In the genomic region with DNA sequence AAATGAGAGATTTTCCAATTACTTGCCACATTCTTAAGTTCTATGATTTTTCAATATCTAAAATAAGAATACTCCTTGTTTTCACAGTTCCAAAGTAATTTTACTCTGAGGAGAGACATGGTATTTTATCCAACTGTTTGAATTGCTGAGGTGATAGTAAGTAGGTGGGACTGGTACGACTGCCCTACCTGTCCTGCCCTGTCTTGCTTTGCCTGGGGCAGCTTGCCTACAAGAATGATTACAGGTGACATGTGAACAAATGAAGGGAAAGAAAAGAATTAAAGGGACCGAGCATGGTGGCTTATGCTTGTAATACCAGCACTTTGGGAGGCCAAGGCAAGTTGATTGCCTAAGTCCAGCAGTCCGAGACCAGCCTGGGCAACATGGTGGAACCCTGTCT, we compare ENCODE assay signal across 21 cellular contexts. TPM values are rescaled to one million over a fixed set of nuclear protein-coding genes. Genes with fewer than 3 reads are reported as not detected.
DNase-seq lines count a peak whose midpoint lies in the region; ATAC-seq and TF ChIP-seq lines count a peak whose summit lies in the region.
"Had no signal": no experiment of that assay in that cellular context is flagged by ENCODE, and none has a peak within 500 bp of the region (broad histone marks: within the 10 kb centered on the region; RNA-seq: fewer than 3 reads in every experiment).

No MANE protein-coding gene starts in this region.

- BruUV-seq in mammary epithelial cell (replicated peaks; lab: Mats Ljungman, UMichigan): no TSS peak
- no TSS peak for BruUV-seq in MCF 10A (replicated peaks; lab: Mats Ljungman, UMichigan)

- H3K27me3 Mint-ChIP-seq in MCF 10A (ENCODE audit: insufficient read depth, unreplicated experiment): no peaks in the 10 kb centered on the region
- H3K27me3 Mint-ChIP-seq: CD4-positive, alpha-beta T cell had no signal

- H3K4me1 ChIP-seq in mammary epithelial cell (ENCODE audit: insufficient read depth, low read length): peaks cover 5% of the 10 kb centered on the region
- H3K4me1 ChIP-seq in esophagus muscularis mucosa: peaks cover 0 to 18% (median 14%) of the 10 kb centered on the region in 4 donors
- no peaks in the 10 kb centered on the region for H3K4me1 ChIP-seq in trophoblast cell (ENCODE audit: control insufficient read depth in 1 of 2, insufficient read depth in 2 of 2, low read length in 2 of 2)
- H3K4me1 ChIP-seq in mucosa of descending colon (ENCODE audit: low read depth): no peaks in the 10 kb centered on the region
- H3K4me1 ChIP-seq: BE2C; BLaER1 treated with 17β-estradiol and CSF1 and Interleukin-3, amounts not matched to agents 10 nM and 100 nM had no signal

- no peak overlapping the region for H4K12ac ChIP-seq in trophoblast cell (ENCODE audit: low read depth, low read length)

- in situ Hi-C loops in mammary epithelial cell (cut with MboI; ENCODE audit: low sequenced_read_pairs in 2 of 2): no loop called here

- POLR2A ChIA-PET in MCF 10A (lab: Yijun Ruan, JAX): no interaction called here

- no peak overlapping the region for H2BK5ac ChIP-seq in trophoblast cell (ENCODE audit: low read depth, low read length, poor library complexity)

- H3K36me3 ChIP-seq in mammary epithelial cell (ENCODE audit: insufficient read depth, low read length): no peaks in the 10 kb centered on the region
- H3K36me3 ChIP-seq in esophagus muscularis mucosa: no peaks in the 10 kb centered on the region
- no peaks in the 10 kb centered on the region for H3K36me3 ChIP-seq in trophoblast cell (ENCODE audit: control insufficient read depth in 1 of 2, insufficient read depth in 2 of 2, low read length in 2 of 2)
- no peaks in the 10 kb centered on the region for H3K36me3 ChIP-seq in mucosa of descending colon (ENCODE audit: low read depth)
- H3K36me3 ChIP-seq: BE2C had no signal

- H2AK5ac ChIP-seq in trophoblast cell (ENCODE audit: low read length): no peak overlapping the region

- no peak overlapping the region for H3K14ac ChIP-seq in trophoblast cell (ENCODE audit: low read length)

- no peak overlapping the region for H3K18ac ChIP-seq in trophoblast cell (ENCODE audit: low read length)

- no peak overlapping the region for H3K4me3 Mint-ChIP-seq in MCF 10A (ENCODE audit: unreplicated experiment)
- H3K4me3 Mint-ChIP-seq: CD14-positive monocyte; CD4-positive, alpha-beta T cell; CD8-positive, alpha-beta memory T cell had no signal

- no peaks in the 10 kb centered on the region for H3K4me1 Mint-ChIP-seq in MCF 10A (ENCODE audit: insufficient read depth, unreplicated experiment)
- H3K4me1 Mint-ChIP-seq: CD14-positive monocyte; CD8-positive, alpha-beta memory T cell had no signal

- no peak overlapping the region for H3K4ac ChIP-seq in trophoblast cell (ENCODE audit: low read depth, low read length)

- no peak for TF ChIP-seq POLR2A in esophagus muscularis mucosa (IDR thresholded peaks at IDR 0.05; ENCODE audit: low read depth)

- no peaks in the 10 kb centered on the region for H3K27me3 ChIP-seq in mammary epithelial cell (ENCODE audit: insufficient read depth, low read length)
- no peaks in the 10 kb centered on the region for H3K27me3 ChIP-seq in esophagus muscularis mucosa
- no peaks in the 10 kb centered on the region for H3K27me3 ChIP-seq in trophoblast cell (ENCODE audit: insufficient read depth, low read length)
- H3K27me3 ChIP-seq: BLaER1 treated with 17β-estradiol and CSF1 and Interleukin-3, amounts not matched to agents 10 nM and 100 nM had no signal

- peaks cover 3% of the 10 kb centered on the region for H3K9me3 ChIP-seq in mammary epithelial cell (replicated peaks; ENCODE audit: insufficient read depth, low read length)
- peaks cover 0 to 2% (median 0%) of the 10 kb centered on the region in 4 donors for H3K9me3 ChIP-seq in esophagus muscularis mucosa
- H3K9me3 ChIP-seq in trophoblast cell (ENCODE audit: insufficient read depth, low read depth, low read length): peaks cover 1% of the 10 kb centered on the region
- no peaks in the 10 kb centered on the region for H3K9me3 ChIP-seq in mucosa of descending colon
- H3K9me3 ChIP-seq: BE2C had no signal

- no peak for TF ChIP-seq CTCF in mammary epithelial cell (conservative IDR thresholded peaks at IDR 0.05 in 1 of 2, IDR thresholded peaks at IDR 0.05 in 1 of 2; ENCODE audit: extremely low read depth in 1 of 2, insufficient read depth in 1 of 2, low read depth in 1 of 2, low read length in 2 of 2)
- TF ChIP-seq CTCF in MCF 10A (IDR thresholded peaks at IDR 0.05; ENCODE audit: unreplicated experiment): no peak
- TF ChIP-seq CTCF in esophagus muscularis mucosa (IDR thresholded peaks at IDR 0.05): no peak
- no peak for TF ChIP-seq CTCF in mucosa of descending colon (IDR thresholded peaks at IDR 0.05)

- H3K36me3 Mint-ChIP-seq in MCF 10A (ENCODE audit: insufficient read depth, unreplicated experiment): no peaks in the 10 kb centered on the region
- H3K36me3 Mint-ChIP-seq: CD14-positive monocyte had no signal

- intact Hi-C loops in mammary epithelial cell (cut with micrococcal nuclease): no loop called here
- intact Hi-C loops in MCF 10A (cut with micrococcal nuclease): no loop called here
- intact Hi-C loops in esophagus muscularis mucosa (cut with DNase I): no loop called here
- intact Hi-C loops in mucosa of descending colon (cut with DNase I, micrococcal nuclease): no loop called here

- H3K9ac ChIP-seq in mammary epithelial cell (ENCODE audit: insufficient read depth, low read length): no peak overlapping the region
- H3K9ac ChIP-seq in trophoblast cell (ENCODE audit: low read length): no peak overlapping the region
- H3K9ac ChIP-seq: BLaER1 treated with 17β-estradiol and CSF1 and Interleukin-3, amounts not matched to agents 10 nM and 100 nM had no signal

- ATAC-seq in mucosa of descending colon: no peak
- ATAC-seq: GM12878 had no signal

- H4K91ac ChIP-seq in trophoblast cell (ENCODE audit: low read depth, low read length): no peak overlapping the region

- no peaks in the 10 kb centered on the region for H3K9me3 Mint-ChIP-seq in MCF 10A (ENCODE audit: unreplicated experiment)

- no peak overlapping the region for H2AFZ ChIP-seq in mammary epithelial cell (ENCODE audit: low read depth, low read length)
- H2AFZ ChIP-seq in trophoblast cell (ENCODE audit: insufficient read depth, low read length, poor library complexity): no peak overlapping the region

- peak overlapping the region; percentile 60 for H3K4me2 ChIP-seq in mammary epithelial cell (ENCODE audit: insufficient read depth, low read depth, low read length)
- no peak overlapping the region for H3K4me2 ChIP-seq in trophoblast cell (ENCODE audit: low read length)
- H3K4me2 ChIP-seq: BLaER1 treated with 17β-estradiol and CSF1 and Interleukin-3, amounts not matched to agents 10 nM and 100 nM had no signal

- CTCF ChIA-PET in mammary epithelial cell (lab: Charles Lee; ENCODE audit: low non-redundant PET) (interaction anchor here (0.8 kb wide), 1 partner anchor 40 kb away, joined by 4 read pairs; no protein-coding TSS in a partner anchor), MCF 10A (lab: Yijun Ruan, JAX) (no interaction called here)

- no peak overlapping the region for H2BK120ac ChIP-seq in trophoblast cell (ENCODE audit: insufficient read depth, low read length, poor library complexity)

- peak; percentile 6 for DNase-seq in mammary epithelial cell
- DNase-seq in MCF 10A (ENCODE audit: unreplicated experiment): no peak
- DNase-seq in esophagus muscularis mucosa (ENCODE audit: extremely low spot score): peak; percentile 53
- no peak for DNase-seq in trophoblast cell
- DNase-seq in AG20443 (ENCODE audit: low spot score): no peak
- no peak for DNase-seq in mucosa of descending colon
- DNase-seq: AML-193; BE2C; CD4-positive, alpha-beta T cell; CD8-positive, alpha-beta memory T cell; DMS 273 treated with DMSO at 0.1 percent for 48 hours; DMS79; EL; GDM1; H7; HCEC 1CT had no signal

- no peak overlapping the region for H2BK12ac ChIP-seq in trophoblast cell (ENCODE audit: low read length)

- H4K8ac ChIP-seq in trophoblast cell (ENCODE audit: low read depth, low read length): no peak overlapping the region

- H3K27ac Mint-ChIP-seq in MCF 10A (ENCODE audit: low read depth, unreplicated experiment): no peak overlapping the region
- H3K27ac Mint-ChIP-seq: CD14-positive monocyte; CD4-positive, alpha-beta T cell; CD8-positive, alpha-beta memory T cell had no signal

- 36% methylated on average over 3 of the region's 3 CpGs for WGBS in mammary epithelial cell (ENCODE audit: low coverage, missing lambda C conversion rate)
- WGBS in esophagus muscularis mucosa: 88% methylated on average over 3 of the region's 3 CpGs
- no CpG with 5 or more reads among the region's 3 CpGs for WGBS in trophoblast cell (ENCODE audit: extremely low coverage, insufficient coverage, insufficient read length)

- H3K27ac ChIP-seq in mammary epithelial cell (ENCODE audit: insufficient read depth, low read depth, low read length): no peak overlapping the region
- no peak overlapping the region for H3K27ac ChIP-seq in esophagus muscularis mucosa (replicated peaks in 1 of 4)
- no peak overlapping the region for H3K27ac ChIP-seq in trophoblast cell (ENCODE audit: low read depth, low read length)
- H3K27ac ChIP-seq: 22Rv1; BLaER1 treated with 17β-estradiol and CSF1 and Interleukin-3, amounts not matched to agents 10 nM and 100 nM had no signal

- no peaks in the 10 kb centered on the region for H4K20me1 ChIP-seq in mammary epithelial cell (ENCODE audit: insufficient read depth, low read length)
- H4K20me1 ChIP-seq: BLaER1 treated with 17β-estradiol and CSF1 and Interleukin-3, amounts not matched to agents 10 nM and 100 nM had no signal

- no peak overlapping the region for H3K4me3 ChIP-seq in mammary epithelial cell (replicated peaks in 1 of 3; ENCODE audit: insufficient read depth in 1 of 3, low read depth in 2 of 3, low read length in 3 of 3)
- H3K4me3 ChIP-seq in esophagus muscularis mucosa: no peak overlapping the region
- H3K4me3 ChIP-seq in trophoblast cell (ENCODE audit: low read depth, low read length): peak overlapping the region; percentile 1
- H3K4me3 ChIP-seq in mucosa of descending colon: no peak overlapping the region
- H3K4me3 ChIP-seq: BLaER1 treated with 17β-estradiol and CSF1 and Interleukin-3, amounts not matched to agents 10 nM and 100 nM; GM12878 had no signal

- no peaks in the 10 kb centered on the region for H3K79me1 ChIP-seq in trophoblast cell (ENCODE audit: low read length)

- no peak overlapping the region for H3K23ac ChIP-seq in trophoblast cell (ENCODE audit: low read length)

- H3K79me2 ChIP-seq in mammary epithelial cell (ENCODE audit: insufficient read depth, low read length) (no peaks in the 10 kb centered on the region), trophoblast cell (ENCODE audit: control insufficient read depth, insufficient read depth, low read length, poor library complexity) (no peaks in the 10 kb centered on the region)

- dilution Hi-C loops in mammary epithelial cell (cut with HindIII; ENCODE audit: low sequenced_read_pairs): no loop called here

- TF ChIP-seq EP300 in esophagus muscularis mucosa (IDR thresholded peaks at IDR 0.05): no peak

RNA-seq across cellular contexts. Expression of gene HMGCS1, which starts 41.6 kb away (rescaled TPM):
- total RNA-seq in mammary epithelial cell: 100 to 1,000 TPM in 1 of 2 donors, 10 to 100 TPM in 1; 68.8 to 218 TPM
- 148 TPM for polyA plus RNA-seq in mammary epithelial cell
- polyA minus RNA-seq in mammary epithelial cell: 191 TPM
- total RNA-seq in MCF 10A (2022): 36.2 and 42.6 TPM in 2 replicates
- total RNA-seq in esophagus muscularis mucosa: 10 to 100 TPM; 11.1 to 19.9 (median 12.7) TPM
- 199 and 205 TPM in 2 replicates for polyA plus RNA-seq in trophoblast cell (2013)
- total RNA-seq in mucosa of descending colon: 100 to 1,000 TPM in 2 of 3 donors, 10 to 100 TPM in 1; 69.6 to 176 (median 151) TPM

RNA-seq across cellular contexts. Expression of gene CCL28, which starts 57.4 kb away (rescaled TPM):
- total RNA-seq in mammary epithelial cell (10 to 100 TPM in 1 of 2 donors, 1 to 10 TPM in 1; 2.7 to 10.7 TPM), MCF 10A (2022) (1.6 and 2.2 TPM in 2 replicates), esophagus muscularis mucosa (1 to 10 TPM; 2.2 to 3.3 (median 2.3) TPM), mucosa of descending colon (100 to 1,000 TPM in 1 of 3 donors, 10 to 100 TPM in 2; 44.1 to 108 (median 91.1) TPM)
- polyA plus RNA-seq in mammary epithelial cell: 3.7 TPM
- 2.4 TPM for polyA minus RNA-seq in mammary epithelial cell
- polyA plus RNA-seq in trophoblast cell (2013): 0.19 and 0.42 TPM in 2 replicates
- total RNA-seq: H1, H7 had no signal

Comparison
In these comparisons a context has a peak if more than half of its experiments do, and no peak if none do; other contexts are left out.
1. DNase-seq: peak in mammary epithelial cell (single experiment) and esophagus muscularis mucosa (single experiment); none in MCF 10A (single experiment), trophoblast cell (0 of 2), AG20443 (single experiment) and mucosa of descending colon (0 of 3).